In the genomic region with DNA sequence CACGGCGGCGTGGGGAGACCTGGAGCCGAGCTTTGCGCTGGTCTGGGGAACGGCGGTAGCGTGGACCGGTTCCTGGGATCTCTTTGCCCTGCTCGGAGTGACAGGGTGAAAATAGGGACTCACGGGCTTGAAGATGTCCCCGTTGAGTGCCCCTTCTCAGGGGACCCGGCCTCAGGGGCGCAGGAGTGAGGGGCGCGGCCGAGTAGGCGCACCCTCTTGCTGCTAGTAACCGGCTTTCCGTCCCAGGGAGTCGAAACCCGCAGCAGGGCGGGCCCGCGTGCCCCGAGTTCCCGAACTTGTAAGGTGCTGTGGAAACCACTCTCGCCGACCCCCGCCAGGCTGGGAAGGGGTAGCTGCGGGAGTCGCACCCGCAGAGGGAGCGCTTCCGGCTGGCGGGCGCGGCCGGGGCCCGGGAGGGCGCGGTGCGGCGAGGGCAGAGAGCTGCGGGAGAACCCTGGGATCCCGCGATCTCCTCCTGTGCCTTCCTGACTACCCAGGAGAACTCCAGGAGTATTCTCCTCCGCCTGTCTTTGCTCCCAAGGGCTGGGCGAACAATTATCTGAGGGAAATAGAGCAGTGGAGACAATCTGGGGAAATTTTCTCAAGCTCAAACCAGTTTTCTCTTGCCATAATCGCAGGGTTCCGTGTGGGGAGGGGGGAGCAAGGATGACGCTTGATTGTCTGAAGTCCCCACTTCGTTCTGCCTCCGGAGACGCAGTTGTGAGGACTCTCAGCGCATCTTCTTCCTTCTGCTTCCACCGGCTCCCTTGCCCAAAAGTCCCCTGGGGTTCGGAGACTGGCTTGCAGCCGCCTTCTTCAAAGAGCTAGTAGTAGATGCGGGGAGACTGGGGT, we compare ENCODE assay signal across 11 cellular contexts. TPM values are rescaled to one million over a fixed set of nuclear protein-coding genes. Genes with fewer than 3 reads are reported as not detected.
DNase-seq lines count a peak whose midpoint lies in the region; ATAC-seq and TF ChIP-seq lines count a peak whose summit lies in the region.
"Had no signal": no experiment of that assay in that cellular context is flagged by ENCODE, and none has a peak within 500 bp of the region (broad histone marks: within the 10 kb centered on the region; RNA-seq: fewer than 3 reads in every experiment).

No MANE protein-coding gene starts in this region.

- DNase-seq in SK-N-SH (peak; percentile 67), SJCRH30 (peak; percentile 22 to 35), stomach (no peak), left lobe of liver (ENCODE audit: low spot score) (no peak), SKM-1 treated with dmso at 0.1 percent for 144 hours (lab: John Stamatoyannopoulos, UW; ENCODE audit: unreplicated experiment) (no peak), thyroid gland (no peak)
- DNase-seq: PC-9 had no signal

- CTCF ChIA-PET in SK-N-SH (lab: Yijun Ruan, JAX): interaction anchor here (0.5 to 3.7 kb wide), 12 partner anchors 8 to 1483 kb away, joined by 3 to 25 read pairs (median 4); no protein-coding TSS in a partner anchor

- no peak overlapping the region for H3K4me2 ChIP-seq in SK-N-SH
- H3K4me2 ChIP-seq: PC-9 had no signal

- H3K9ac ChIP-seq in SK-N-SH: no peak overlapping the region

- peaks cover 0 to 24% of the 10 kb centered on the region in 2 experiments; a peak in 2 of 4 replicates for H3K4me1 ChIP-seq in SK-N-SH (ENCODE audit: control insufficient read depth in 1 of 2, insufficient read depth in 2 of 2, low read depth in 1 of 2, low read length in 1 of 2)
- peaks cover 7% of the 10 kb centered on the region for H3K4me1 ChIP-seq in SJCRH30
- peaks cover 8 to 23% (median 19%) of the 10 kb centered on the region in 4 donors for H3K4me1 ChIP-seq in stomach
- H3K4me1 ChIP-seq in thyroid gland: no peaks in the 10 kb centered on the region

- WGBS in SK-N-SH (ENCODE audit: low lambda C conversion rate): 5% methylated on average over 15 of the region's 60 CpGs
- 2 to 8% (median 2%) methylated on average over 12 to 60 of the region's 60 CpGs for WGBS in stomach, 5 donors
- WGBS in thyroid gland, 2 donors: 2% methylated on average over 31 to 37 of the region's 60 CpGs

- H3K9me3 ChIP-seq in SK-N-SH (no peaks in the 10 kb centered on the region), SJCRH30 (replicated peaks) (peaks cover 5% of the 10 kb centered on the region; the same call in 1 of the 2 replicates), iPS-18c (ENCODE audit: control insufficient read depth, insufficient read depth, low read length) (peaks cover 3% of the 10 kb centered on the region), stomach (no peaks in the 10 kb centered on the region), thyroid gland (no peaks in the 10 kb centered on the region)

- no peaks in the 10 kb centered on the region for H3F3A ChIP-seq in SK-N-SH (replicated peaks; ENCODE audit: insufficient read depth)

- TF ChIP-seq POLR2A in stomach (IDR thresholded peaks at IDR 0.05) (no peak), thyroid gland (IDR thresholded peaks at IDR 0.05) (no peak)

- TF ChIP-seq RAD21 in SK-N-SH (IDR thresholded peaks at IDR 0.05; ENCODE audit: low read length): no peak

- no peaks in the 10 kb centered on the region for H3K9me2 ChIP-seq in SK-N-SH

- no peak overlapping the region for H2AFZ ChIP-seq in SK-N-SH (ENCODE audit: low read depth)
- H2AFZ ChIP-seq: PC-9 had no signal

- peaks cover 36% of the 10 kb centered on the region for H3K27me3 ChIP-seq in SK-N-SH (ENCODE audit: insufficient read depth)
- H3K27me3 ChIP-seq in SJCRH30: no peaks in the 10 kb centered on the region
- peaks cover 9 to 82% (median 48%) of the 10 kb centered on the region in 3 donors for H3K27me3 ChIP-seq in stomach
- H3K27me3 ChIP-seq in thyroid gland: no peaks in the 10 kb centered on the region

- H3K4me3 ChIP-seq in SK-N-SH (ENCODE audit: low read depth in 2 of 2, low read length in 1 of 2) (peak overlapping the region in 1 of 2 experiments; percentile 52; a peak in 2 of 4 replicates), SJCRH30 (peak overlapping the region; percentile 89), iPS-18c (ENCODE audit: insufficient read depth, low read depth, low read length) (peak overlapping the region; percentile 50), stomach (peak overlapping the region; percentile 27 to 44 (median 36)), thyroid gland (replicated peaks in 1 of 3) (no peak overlapping the region)
- H3K4me3 ChIP-seq: PC-9 had no signal

- ATAC-seq in SK-N-SH treated with all-trans-retinoic acid at 6 μM for 48 hours: no peak; the same call in 2 of the 3 replicates
- ATAC-seq in left lobe of liver: no peak

- H3K36me3 ChIP-seq in SK-N-SH (replicated peaks in 1 of 2; ENCODE audit: control insufficient read depth in 1 of 2, insufficient read depth in 2 of 2, low read length in 1 of 2): no peaks in the 10 kb centered on the region
- no peaks in the 10 kb centered on the region; the same call in 1 of the 2 replicates for H3K36me3 ChIP-seq in SJCRH30
- no peaks in the 10 kb centered on the region for H3K36me3 ChIP-seq in stomach
- no peaks in the 10 kb centered on the region for H3K36me3 ChIP-seq in thyroid gland

- no peak for TF ChIP-seq CTCF in SK-N-SH (IDR thresholded peaks at IDR 0.05)
- no peak for TF ChIP-seq CTCF in stomach (IDR thresholded peaks at IDR 0.05)
- no peak for TF ChIP-seq CTCF in thyroid gland (IDR thresholded peaks at IDR 0.05)

- intact Hi-C loops in stomach (cut with DNase I; ENCODE audit: low total_unique reads) (no loop called here), thyroid gland (cut with DNase I) (no loop called here)

- POLR2A ChIA-PET in SK-N-SH (lab: Yijun Ruan, JAX): no interaction called here

- no peaks in the 10 kb centered on the region for H3K79me2 ChIP-seq in SK-N-SH (ENCODE audit: insufficient read depth)

- no peaks in the 10 kb centered on the region for H4K20me1 ChIP-seq in SK-N-SH (ENCODE audit: insufficient read depth)

- no peak for TF ChIP-seq EP300 in SK-N-SH (IDR thresholded peaks at IDR 0.05; ENCODE audit: borderline replicate concordance in 1 of 2, low read depth in 1 of 2, low read length in 1 of 2)
- no peak for TF ChIP-seq EP300 in stomach (IDR thresholded peaks at IDR 0.05)

- H3K27ac ChIP-seq in SK-N-SH (ENCODE audit: low read depth in 2 of 2, low read length in 1 of 2) (peak overlapping the region in 1 of 2 experiments; percentile 53; a peak in 1 of 4 replicates), SJCRH30 (peak overlapping the region; percentile 72), stomach (no peak overlapping the region), thyroid gland (no peak overlapping the region)
- H3K27ac ChIP-seq: PC-9 had no signal

TF ChIP-seq in SK-N-SH, 30 proteins besides CTCF, POLR2A, EP300 and RAD21:
- TF ChIP-seq RCOR1 (IDR thresholded peaks at IDR 0.05; ENCODE audit: low read length) (no peak), JUND (IDR thresholded peaks at IDR 0.05) (no peak), NFIC (IDR thresholded peaks at IDR 0.05; ENCODE audit: borderline replicate concordance) (no peak), TCF12 (IDR thresholded peaks at IDR 0.05) (no peak), GABPA (IDR thresholded peaks at IDR 0.05; ENCODE audit: low read depth) (no peak), MEF2A (IDR thresholded peaks at IDR 0.05; ENCODE audit: borderline replicate concordance, low read depth) (no peak), FOXJ3 (CRISPR knock-in tag; IDR thresholded peaks at IDR 0.05) (no peak)
- TF ChIP-seq, protein P1, sequence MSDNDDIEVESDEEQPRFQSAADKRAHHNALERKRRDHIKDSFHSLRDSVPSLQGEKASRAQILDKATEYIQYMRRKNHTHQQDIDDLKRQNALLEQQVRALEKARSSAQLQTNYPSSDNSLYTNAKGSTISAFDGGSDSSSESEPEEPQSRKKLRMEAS (IDR thresholded peaks at IDR 0.05; ENCODE audit: low read depth): no peak
- TF ChIP-seq, protein P2, sequence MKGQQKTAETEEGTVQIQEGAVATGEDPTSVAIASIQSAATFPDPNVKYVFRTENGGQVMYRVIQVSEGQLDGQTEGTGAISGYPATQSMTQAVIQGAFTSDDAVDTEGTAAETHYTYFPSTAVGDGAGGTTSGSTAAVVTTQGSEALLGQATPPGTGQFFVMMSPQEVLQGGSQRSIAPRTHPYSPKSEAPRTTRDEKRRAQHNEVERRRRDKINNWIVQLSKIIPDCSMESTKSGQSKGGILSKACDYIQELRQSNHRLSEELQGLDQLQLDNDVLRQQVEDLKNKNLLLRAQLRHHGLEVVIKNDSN (IDR thresholded peaks at IDR 0.05; ENCODE audit: borderline replicate concordance, low read depth): no peak

TF ChIP-seq in SK-N-SH treated with all-trans-retinoic acid at 6 μM for 48 hours, 23 proteins besides CTCF, POLR2A, EP300 and RAD21 (continues in another document):
- TF ChIP-seq SNAI2 (CRISPR knock-in tag; IDR thresholded peaks at IDR 0.05): no peak
- TF ChIP-seq ZC3H10 (CRISPR knock-in tag; IDR thresholded peaks at IDR 0.05): no peak
- TF ChIP-seq CREB5 (CRISPR knock-in tag; IDR thresholded peaks at IDR 0.05; ENCODE audit: low read depth): no peak
- no peak for TF ChIP-seq ESRRG (CRISPR knock-in tag; IDR thresholded peaks at IDR 0.05)
- no peak for TF ChIP-seq ARNTL (CRISPR knock-in tag; IDR thresholded peaks at IDR 0.05; ENCODE audit: borderline replicate concordance, low read depth)
- TF ChIP-seq BACH2 (CRISPR knock-in tag; IDR thresholded peaks at IDR 0.05; ENCODE audit: borderline replicate concordance): no peak
- TF ChIP-seq ZNF70 (CRISPR knock-in tag; IDR thresholded peaks at IDR 0.05): no peak
- TF ChIP-seq ZFP3 (CRISPR knock-in tag; IDR thresholded peaks at IDR 0.05): no peak
- no peak for TF ChIP-seq TCF4 (CRISPR knock-in tag; IDR thresholded peaks at IDR 0.05; ENCODE audit: borderline replicate concordance)

RNA-seq across cellular contexts. Expression of gene NELL1, which starts 0.7 kb away (rescaled TPM):
- 0.02 TPM in 1 of 2 replicates, not detected in the other for polyA plus RNA-seq in SK-N-SH (2012; rRNA removed)
- not detected in 2 replicates for polyA plus RNA-seq in SK-N-SH (2012; cell fraction: cytosol; rRNA removed)
- polyA plus RNA-seq in SK-N-SH (2012; cell fraction: nucleus; rRNA removed): not detected in 2 replicates
- 136 and 176 TPM in 2 replicates for total RNA-seq in SJCRH30 (2014; rRNA removed; shearing (Covaris generic))
- total RNA-seq in stomach: 10 to 100 TPM in 1 of 5 donors, 1 to 10 TPM in 1, not detected in 3; 2.7 to 15.4 TPM
- under 1 TPM in 1 of 3 donors, not detected in 2; 0.05 TPM for polyA plus RNA-seq in stomach
- not detected for total RNA-seq in left lobe of liver
- not detected for total RNA-seq in thyroid gland
- total RNA-seq: myocyte, PC-9, subcutaneous adipose tissue had no signal

Comparison
In these comparisons a context has a peak if more than half of its experiments do, and no peak if none do; other contexts are left out.
1. DNase-seq: peak in SK-N-SH (single experiment) and SJCRH30 (2 of 2); none in stomach (single experiment), left lobe of liver (single experiment), SKM-1 treated with dmso at 0.1 percent for 144 hours (single experiment) and thyroid gland (0 of 2).
2. H3K4me3 ChIP-seq: peak in SJCRH30 (single experiment), iPS-18c (single experiment) and stomach (4 of 4); none in thyroid gland (0 of 3).